In genomic region chr6:96391776-96392175, GRCh38 we compare ENCODE assay signal across 8 cellular contexts.
DNase-seq lines count a peak whose midpoint lies in the region; ATAC-seq, FAIRE-seq and TF ChIP-seq lines count a peak whose summit lies in the region.

No MANE protein-coding gene starts in this region.

- H3K4me1 Mint-ChIP-seq in activated CD4-positive, alpha-beta T cell treated with anti-CD3 and anti-CD28 coated beads for 36 hours = peaks cover 2% of the 10 kb centered on the region

- peak; percentile 25 for DNase-seq in activated CD4-positive, alpha-beta T cell treated with anti-CD3 and anti-CD28 coated beads for 36 hours
- no peak for DNase-seq in activated CD4-positive, alpha-beta T cell treated with anti-CD3 and anti-CD28 coated beads, Interleukin-2, amount 50 U/mL, for 4 hours
- DNase-seq in NCI-H2029 (lab: John Stamatoyannopoulos, UW) = peak; percentile 82
- DNase-seq in caudate nucleus (lab: John Stamatoyannopoulos, UW) = peak in 51 of 61 donors; percentile 1 to 88 (median 40)
- DNase-seq in putamen (ENCODE audit: low spot score) = peak; percentile 69
- no peak for DNase-seq in GM19240 (ENCODE audit: insufficient read length, low spot score)
- no peak for DNase-seq in kidney

- POLR2A ChIA-PET in activated CD4-positive, alpha-beta T cell treated with anti-CD3 and anti-CD28 coated beads for 36 hours (lab: Charles Lee) = no interaction called here

- no peaks in the 10 kb centered on the region for H3K36me3 ChIP-seq in kidney (ENCODE audit: control insufficient read depth in 1 of 2, insufficient read depth in 2 of 2, low read length in 2 of 2)

- TF ChIP-seq CTCF in kidney (IDR thresholded peaks at IDR 0.05; ENCODE audit: borderline replicate concordance, extremely low read depth, insufficient read depth) = no peak

- no peaks in the 10 kb centered on the region for H3K9me3 ChIP-seq in kidney (ENCODE audit: control insufficient read depth in 1 of 2, low read length in 2 of 2)

- H3K4me1 ChIP-seq in kidney (ENCODE audit: control insufficient read depth in 1 of 2, insufficient read depth in 1 of 2, low read depth in 1 of 2, low read length in 2 of 2) = no peaks in the 10 kb centered on the region

- H3K9ac ChIP-seq in kidney (ENCODE audit: low read length in 2 of 2) = no peak overlapping the region

- no peaks in the 10 kb centered on the region for H3K36me3 Mint-ChIP-seq in activated CD4-positive, alpha-beta T cell treated with anti-CD3 and anti-CD28 coated beads for 36 hours (ENCODE audit: low read depth)

- peaks cover 14% of the 10 kb centered on the region for H3K27me3 Mint-ChIP-seq in activated CD4-positive, alpha-beta T cell treated with anti-CD3 and anti-CD28 coated beads for 36 hours

- FAIRE-seq in kidney (lab: Jason Lieb, UNC) = no peak

- H3K27ac ChIP-seq in caudate nucleus (ENCODE audit: low read depth, low read length) (peak overlapping the region; percentile 32), kidney (ENCODE audit: low read depth in 2 of 2, low read length in 2 of 2) (no peak overlapping the region)

- CTCF ChIA-PET in activated CD4-positive, alpha-beta T cell treated with anti-CD3 and anti-CD28 coated beads for 36 hours (lab: Charles Lee) = interaction anchor here (0.8 kb wide), 1 partner anchor 20 kb away, joined by 3 read pairs; no protein-coding TSS in a partner anchor

- no peak overlapping the region for H3K4me3 Mint-ChIP-seq in activated CD4-positive, alpha-beta T cell treated with anti-CD3 and anti-CD28 coated beads for 36 hours

- H3K27ac Mint-ChIP-seq in activated CD4-positive, alpha-beta T cell treated with anti-CD3 and anti-CD28 coated beads for 36 hours = no peak overlapping the region

- H3K4me3 ChIP-seq in kidney (ENCODE audit: low read length in 2 of 2) = no peak overlapping the region

- intact Hi-C loops in activated CD4-positive, alpha-beta T cell treated with anti-CD3 and anti-CD28 coated beads for 36 hours (cut with DNase I, micrococcal nuclease) = no loop called here
- intact Hi-C loops in kidney (cut with DNase I) = no loop called here

- ATAC-seq in activated CD4-positive, alpha-beta T cell treated with anti-CD3 and anti-CD28 coated beads for 36 hours = no peak
- no peak for ATAC-seq in HG03097 (IDR thresholded peaks at IDR 0.05; ENCODE audit: low FRiP score, unreplicated experiment)

- H3K9me3 Mint-ChIP-seq in activated CD4-positive, alpha-beta T cell treated with anti-CD3 and anti-CD28 coated beads for 36 hours (ENCODE audit: low read depth) = no peaks in the 10 kb centered on the region

Comparison
In these comparisons a context has a peak if more than half of its experiments do, and no peak if none do; other contexts are left out.
1. DNase-seq: peak in activated CD4-positive, alpha-beta T cell treated with anti-CD3 and anti-CD28 coated beads for 36 hours (single experiment), NCI-H2029 (single experiment), caudate nucleus (51 of 61) and putamen (single experiment); none in activated CD4-positive, alpha-beta T cell treated with anti-CD3 and anti-CD28 coated beads, Interleukin-2, amount 50 U/mL, for 4 hours (0 of 2), GM19240 (single experiment) and kidney (single experiment).